Comparison of ENCODE assay signal across 8 cellular contexts in the genomic region with DNA sequence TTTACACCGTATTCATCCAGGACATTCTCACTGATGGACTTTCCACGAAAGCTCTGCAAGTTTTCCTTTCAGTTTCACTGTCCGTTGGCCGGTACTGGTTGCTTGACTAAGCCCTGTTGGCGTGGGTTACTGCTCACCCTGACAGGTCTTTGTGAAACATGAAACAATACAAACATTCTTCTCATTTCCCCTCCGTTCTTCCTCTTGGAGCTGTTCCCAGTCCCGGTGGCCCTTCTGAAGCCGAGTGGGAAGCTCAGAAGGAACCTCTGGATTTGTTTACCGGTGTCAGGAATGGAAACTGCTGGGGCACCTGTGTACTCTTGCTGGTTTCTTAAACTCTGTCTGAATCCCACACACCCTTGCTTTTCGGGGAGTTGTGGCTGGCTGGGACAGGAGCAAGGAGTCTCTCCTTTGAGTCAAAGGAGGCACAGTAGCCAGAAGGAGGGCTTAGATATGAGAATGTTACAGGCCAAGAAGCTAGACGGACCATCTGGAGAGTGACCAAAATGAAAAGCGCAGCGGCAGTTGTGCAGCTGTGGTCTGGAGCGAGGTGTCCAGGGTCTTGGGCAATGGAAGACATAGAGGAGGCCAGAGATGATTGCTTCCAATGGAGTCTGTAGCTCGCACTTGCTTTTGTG. TPM values are rescaled to one million over a fixed set of nuclear protein-coding genes. Genes with fewer than 3 reads are reported as not detected.
DNase-seq lines count a peak whose midpoint lies in the region; ATAC-seq and TF ChIP-seq lines count a peak whose summit lies in the region.

No MANE protein-coding gene starts in this region.

- TF ChIP-seq POLR2A in gastrocnemius medialis (IDR thresholded peaks at IDR 0.05): no peak

- H3K36me3 ChIP-seq in adipocyte (ENCODE audit: control insufficient read depth, insufficient read depth, low read length, severe bottlenecking): no peaks in the 10 kb centered on the region
- H3K36me3 ChIP-seq in right atrium auricular region: no peaks in the 10 kb centered on the region
- H3K36me3 ChIP-seq in gastrocnemius medialis: no peaks in the 10 kb centered on the region

- TF ChIP-seq CTCF in right atrium auricular region (IDR thresholded peaks at IDR 0.05) (no peak), gastrocnemius medialis (IDR thresholded peaks at IDR 0.05 in 4 of 5, conservative IDR thresholded peaks at IDR 0.05 in 1 of 5) (no peak)

- DNase-seq in COLO668 (lab: John Stamatoyannopoulos, UW; ENCODE audit: unreplicated experiment) (peak; percentile 52), KBM-7 (peak; percentile 28), adipocyte (ENCODE audit: low read depth) (peak; percentile 85), right atrium auricular region (ENCODE audit: low spot score) (peak; percentile 84), gastrocnemius medialis (peak; percentile 42 to 51), mesenteric fat pad (ENCODE audit: low spot score) (no peak)
- no peak for DNase-seq in activated effector memory CD4-positive, alpha-beta T cell treated with Interleukin-2 at 50 U/mL for 16 hours

- H3K27ac ChIP-seq in right atrium auricular region (peak overlapping the region; percentile 68 to 79), gastrocnemius medialis (peak overlapping the region; percentile 50 to 76 (median 70))

- no peaks in the 10 kb centered on the region for H3K27me3 ChIP-seq in adipocyte (replicated peaks; ENCODE audit: control insufficient read depth, insufficient read depth, low read length)
- no peaks in the 10 kb centered on the region for H3K27me3 ChIP-seq in right atrium auricular region
- no peaks in the 10 kb centered on the region for H3K27me3 ChIP-seq in gastrocnemius medialis

- peak; percentile 58 for ATAC-seq in GM19438 (IDR thresholded peaks at IDR 0.05; ENCODE audit: low read depth, unreplicated experiment)
- peak; percentile 84 to 91 for ATAC-seq in gastrocnemius medialis

- peak overlapping the region; percentile 50 for H3K9ac ChIP-seq in adipocyte (ENCODE audit: low read length)

- in situ Hi-C loops in KBM-7 (cut with MboI; ENCODE audit: low pct_unique_long_range_greater_than_20kb, low sequenced_read_pairs): loop anchor here (25.0 kb wide), 1 partner anchor 197 kb away; no protein-coding TSS in a partner anchor
- in situ Hi-C loops in gastrocnemius medialis (cut with MboI; ENCODE audit: low sequenced_read_pairs in 4 of 4): no loop called here

- H3K9me3 ChIP-seq in adipocyte (ENCODE audit: control insufficient read depth, low read length): peaks cover 5% of the 10 kb centered on the region
- no peaks in the 10 kb centered on the region for H3K9me3 ChIP-seq in right atrium auricular region
- no peaks in the 10 kb centered on the region for H3K9me3 ChIP-seq in gastrocnemius medialis

- peak overlapping the region; percentile 74 for H3K4me3 ChIP-seq in adipocyte (ENCODE audit: low read length)
- peak overlapping the region; percentile 21 to 35 for H3K4me3 ChIP-seq in right atrium auricular region
- peak overlapping the region; percentile 50 to 57 (median 52) for H3K4me3 ChIP-seq in gastrocnemius medialis

- H3K4me1 ChIP-seq in adipocyte (ENCODE audit: control insufficient read depth, insufficient read depth, low read length) (peaks cover 9% of the 10 kb centered on the region), right atrium auricular region (peaks cover 0 to 14% of the 10 kb centered on the region in 2 donors), gastrocnemius medialis (no peaks in the 10 kb centered on the region)

- intact Hi-C loops in gastrocnemius medialis (cut with DNase I; ENCODE audit: low total_unique reads): no loop called here

RNA-seq across cellular contexts. Expression of gene LYZL2, which starts 45.7 kb away (rescaled TPM):
- total RNA-seq in right atrium auricular region (not detected), gastrocnemius medialis (not detected), mesenteric fat pad (not detected)

Comparison
In these comparisons a context has a peak if more than half of its experiments do, and no peak if none do; other contexts are left out.
1. DNase-seq: peak in COLO668 (single experiment), KBM-7 (single experiment), adipocyte (single experiment), right atrium auricular region (single experiment) and gastrocnemius medialis (2 of 2); none in activated effector memory CD4-positive, alpha-beta T cell treated with Interleukin-2 at 50 U/mL for 16 hours (single experiment) and mesenteric fat pad (single experiment).
2. Peak in every context shown above with its lines, with median percentiles within 50 percentile points of each other: H3K4me3 ChIP-seq.